In the genomic region with DNA sequence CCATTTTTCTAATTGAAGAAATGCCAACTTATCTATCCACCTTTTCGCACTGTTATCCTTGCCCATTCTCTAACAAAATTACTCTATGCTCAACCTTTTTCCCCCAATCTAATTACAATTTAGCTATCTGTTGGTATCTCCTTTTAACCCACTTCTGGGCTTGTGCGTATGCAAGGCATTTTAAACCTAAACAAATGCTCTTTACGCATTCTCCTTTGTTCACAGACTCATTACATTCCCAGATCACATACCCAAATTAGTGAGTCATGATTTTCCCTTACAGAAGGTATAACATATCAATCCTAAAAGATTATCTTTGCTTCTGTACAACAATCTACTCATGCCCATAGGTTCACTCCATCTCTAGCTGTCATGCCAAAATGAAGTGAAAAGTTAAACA, we compare ENCODE assay signal across 23 cellular contexts.
"Had no signal": no experiment of that assay in that cellular context is flagged by ENCODE, and none has a peak within 500 bp of the region (broad histone marks: within the 10 kb centered on the region; RNA-seq: fewer than 3 reads in every experiment).

No MANE protein-coding gene starts in this region.

- H3K27ac ChIP-seq: colonic mucosa, esophagus muscularis mucosa, foreskin keratinocyte, gastroesophageal sphincter, heart right ventricle, left lung, lower lobe of right lung had no signal

- H3K36me3 ChIP-seq: colonic mucosa, esophagus muscularis mucosa, gastroesophageal sphincter, heart right ventricle, left lung, lower lobe of right lung had no signal

- H3K36me3 Mint-ChIP-seq: mesothelial cell of epicardium; naive B cell; naive thymus-derived CD8-positive, alpha-beta T cell had no signal

- DNase-seq: colonic mucosa; cortex of kidney; effector CD8-positive, alpha-beta T cell; effector memory CD8-positive, alpha-beta T cell; foreskin keratinocyte; head of caudate nucleus; heart right ventricle; hippocampal formation; left cardiac atrium; left lung; left ventricle myocardium superior; lower lobe of right lung; mesenchymal stem cell; mucosa of descending colon; naive B cell; naive thymus-derived CD8-positive, alpha-beta T cell had no signal

- H3K9me3 ChIP-seq: colonic mucosa, gastroesophageal sphincter, lower lobe of right lung, mucosa of descending colon had no signal

- H3K4me3 Mint-ChIP-seq: dendritic cell treated with granulocyte-macrophage colony-stimulating factor and Interleukin-4, amounts not matched to agents 40 ng/mL and 50 ng/mL, for 4 days; effector memory CD8-positive, alpha-beta T cell; mesothelial cell of epicardium; naive B cell; naive thymus-derived CD8-positive, alpha-beta T cell had no signal

- H3K27me3 Mint-ChIP-seq: dendritic cell treated with granulocyte-macrophage colony-stimulating factor and Interleukin-4, amounts not matched to agents 40 ng/mL and 50 ng/mL, for 4 days; effector memory CD8-positive, alpha-beta T cell; naive B cell had no signal

- H3K4me1 Mint-ChIP-seq: mesothelial cell of epicardium; naive B cell; naive thymus-derived CD8-positive, alpha-beta T cell had no signal

- FAIRE-seq: endothelial cell of umbilical vein, islet of Langerhans, keratinocyte had no signal

- H3K4me1 ChIP-seq: colonic mucosa, esophagus muscularis mucosa, gastroesophageal sphincter, heart right ventricle, left lung, lower lobe of right lung had no signal

- H3K4me3 ChIP-seq: colonic mucosa, esophagus muscularis mucosa, gastroesophageal sphincter, heart right ventricle, left lung, lower lobe of right lung, mucosa of descending colon had no signal

- H3K27me3 ChIP-seq: colonic mucosa, esophagus muscularis mucosa, foreskin keratinocyte, gastroesophageal sphincter, heart right ventricle, left lung had no signal

- H3K27ac Mint-ChIP-seq: dendritic cell treated with granulocyte-macrophage colony-stimulating factor and Interleukin-4, amounts not matched to agents 40 ng/mL and 50 ng/mL, for 4 days; effector memory CD8-positive, alpha-beta T cell; mesothelial cell of epicardium; naive B cell; naive thymus-derived CD8-positive, alpha-beta T cell had no signal

- H3K9me3 Mint-ChIP-seq: dendritic cell treated with granulocyte-macrophage colony-stimulating factor and Interleukin-4, amounts not matched to agents 40 ng/mL and 50 ng/mL, for 4 days had no signal
